Comparison of ENCODE assay signal across 9 cellular contexts in genomic region chr20:44208770-44209169, GRCh38. TPM values are rescaled to one million over a fixed set of nuclear protein-coding genes. Genes with fewer than 3 reads are reported as not detected.
DNase-seq lines count a peak whose midpoint lies in the region; ATAC-seq, FAIRE-seq and TF ChIP-seq lines count a peak whose summit lies in the region.
"Had no signal": no experiment of that assay in that cellular context is flagged by ENCODE, and none has a peak within 500 bp of the region (broad histone marks: within the 10 kb centered on the region; RNA-seq: fewer than 3 reads in every experiment).

No MANE protein-coding gene starts in this region.

- no peaks in the 10 kb centered on the region; a peak in 1 of 5 replicates for H3K27me3 ChIP-seq in HepG2 (ENCODE audit: control insufficient read depth in 1 of 2, insufficient read depth in 2 of 2, low read length in 2 of 2)
- no peaks in the 10 kb centered on the region for H3K27me3 ChIP-seq in right lobe of liver
- no peaks in the 10 kb centered on the region for H3K27me3 ChIP-seq in adrenal gland
- no peaks in the 10 kb centered on the region for H3K27me3 ChIP-seq in kidney epithelial cell (ENCODE audit: control insufficient read depth, insufficient read depth, low read length)
- H3K27me3 ChIP-seq in vagina, result no peaks in the 10 kb centered on the region
- no peaks in the 10 kb centered on the region for H3K27me3 ChIP-seq in aorta (ENCODE audit: control insufficient read depth in 1 of 2, insufficient read depth in 2 of 2, low read length in 1 of 2)

- TF ChIP-seq POLR2A in HepG2 (IDR thresholded peaks at IDR 0.05; ENCODE audit: insufficient read depth in 1 of 2, low read depth in 2 of 2, low read length in 2 of 2) (peak in 1 of 2 experiments; percentile 72; a peak in 2 of 4 replicates), right lobe of liver (IDR thresholded peaks at IDR 0.05) (no peak), adrenal gland (IDR thresholded peaks at IDR 0.05) (no peak), vagina (IDR thresholded peaks at IDR 0.05) (no peak)

- peaks cover 8 to 16% of the 10 kb centered on the region in 2 experiments for H3K36me3 ChIP-seq in HepG2 (replicated peaks in 1 of 2; ENCODE audit: control insufficient read depth in 1 of 2, insufficient read depth in 2 of 2, low read length in 2 of 2)
- H3K36me3 ChIP-seq in right lobe of liver, result peaks cover 0 to 7% (median 0%) of the 10 kb centered on the region in 4 donors
- H3K36me3 ChIP-seq in adrenal gland (replicated peaks in 1 of 2), result peaks cover 0 to 14% of the 10 kb centered on the region in 2 donors
- no peaks in the 10 kb centered on the region for H3K36me3 ChIP-seq in kidney epithelial cell (ENCODE audit: control insufficient read depth, insufficient read depth, low read length)
- H3K36me3 ChIP-seq in vagina, result no peaks in the 10 kb centered on the region
- peaks cover 0 to 2% of the 10 kb centered on the region in 2 donors for H3K36me3 ChIP-seq in aorta (ENCODE audit: control insufficient read depth in 1 of 2, insufficient read depth in 2 of 2, low read length in 1 of 2)

- H3K27ac ChIP-seq in HepG2 (ENCODE audit: extremely low read length, insufficient read depth, low read length) (peak overlapping the region; percentile 87), right lobe of liver (no peak overlapping the region), adrenal gland (peak overlapping the region in 3 of 5 donors; percentile 0 to 99 (median 18)), vagina (peak overlapping the region; percentile 99), aorta (ENCODE audit: low read depth in 1 of 2, low read length in 2 of 2) (peak overlapping the region in 1 of 2 donors; percentile 2)

- CTCF ChIA-PET in HepG2 (lab: Yijun Ruan, JAX; ENCODE audit: low intra/inter-chr PET ratio, low total read pairs), result no interaction called here

- H3K79me2 ChIP-seq in HepG2 (ENCODE audit: insufficient read depth, low read length), result peaks cover 74% of the 10 kb centered on the region

- TF ChIP-seq EP300 in HepG2 (IDR thresholded peaks at IDR 0.05; ENCODE audit: low read depth in 2 of 2, low read length in 2 of 2), result no peak
- no peak for TF ChIP-seq EP300 in HepG2 (CRISPR knock-in tag; IDR thresholded peaks at IDR 0.05; ENCODE audit: borderline replicate concordance)

- H4K20me1 ChIP-seq in HepG2 (ENCODE audit: insufficient read depth, low read length), result peaks cover 46% of the 10 kb centered on the region

- H3K9me3 ChIP-seq in HepG2 (ENCODE audit: low read length), result no peaks in the 10 kb centered on the region
- no peaks in the 10 kb centered on the region for H3K9me3 ChIP-seq in right lobe of liver
- H3K9me3 ChIP-seq in adrenal gland (replicated peaks in 1 of 3), result no peaks in the 10 kb centered on the region
- H3K9me3 ChIP-seq in vagina, result no peaks in the 10 kb centered on the region
- H3K9me3 ChIP-seq in aorta (ENCODE audit: control insufficient read depth, low read length), result no peaks in the 10 kb centered on the region

- H2AFZ ChIP-seq in HepG2 (ENCODE audit: low read length), result no peak overlapping the region

- no TSS peak for BruUV-seq in HepG2 (replicated peaks; lab: Mats Ljungman, UMichigan)

- 4% methylated on average over 7 of the region's 7 CpGs for WGBS in HepG2 (ENCODE audit: low lambda C conversion rate)
- WGBS in right lobe of liver (ENCODE audit: insufficient coverage, low coverage, low lambda C conversion rate, missing lambda C conversion rate), result 27% methylated on average over 7 of the region's 7 CpGs
- 17 to 36% (median 27%) methylated on average over 7 of the region's 7 CpGs for WGBS in adrenal gland, 4 donors
- 7 to 16% methylated on average over 7 of the region's 7 CpGs for WGBS in aorta, 2 donors

- intact Hi-C loops in HepG2 (cut with micrococcal nuclease; ENCODE audit: unreplicated experiment), result loop anchor here (10.0 kb wide), 2 partner anchors 484 to 544 kb away; partner anchors contain the start of genes GTSF1L and MYBL2
- intact Hi-C loops in right lobe of liver (cut with DNase I), result no loop called here
- intact Hi-C loops in adrenal gland (cut with DNase I), result no loop called here
- intact Hi-C loops in vagina (cut with DNase I), result no loop called here
- intact Hi-C loops in aorta (cut with DNase I), result loop anchor here (10.0 kb wide), 2 partner anchors 454 to 614 kb away; partner anchors contain the start of gene IFT52 (in 1 of the 2)

- H3K4me2 ChIP-seq in HepG2 (ENCODE audit: low read depth, low read length), result peak overlapping the region; percentile 94

- FAIRE-seq in HepG2 (lab: Jason Lieb, UNC), result peak; percentile 15

- peak overlapping the region; percentile 96 for H3K9ac ChIP-seq in HepG2 (ENCODE audit: insufficient read depth, low read depth, low read length)

- H3K4me3 ChIP-seq in HepG2 (replicated peaks in 1 of 3; ENCODE audit: insufficient read depth in 1 of 3, low read depth in 2 of 3, low read length in 3 of 3) (peak overlapping the region; percentile 91 to 96 (median 92)), right lobe of liver (peak overlapping the region in 1 of 3 donors; percentile 89), adrenal gland (peak overlapping the region in 1 of 4 donors; percentile 68), kidney epithelial cell (ENCODE audit: low read depth, low read length) (peak overlapping the region; percentile 84), vagina (peak overlapping the region; percentile 69 to 100), aorta (ENCODE audit: low read length in 2 of 2) (peak overlapping the region in 1 of 2 donors; percentile 15)

- no peak for TF ChIP-seq RAD21 in HepG2 (CRISPR knock-in tag; IDR thresholded peaks at IDR 0.05)

- POLR2A ChIA-PET in HepG2 (lab: Yijun Ruan, JAX), result no interaction called here

- DNase-seq in HepG2 (ENCODE audit: low spot score) (peak; percentile 82), right lobe of liver (no peak), adrenal gland (no peak), kidney epithelial cell (ENCODE audit: low read depth) (no peak), vagina (ENCODE audit: extremely low spot score in 2 of 2) (no peak), mesenteric fat pad (ENCODE audit: low spot score) (no peak), aorta (no peak)
- DNase-seq: RPMI8226 had no signal

- TF ChIP-seq CTCF in HepG2 (CRISPR knock-in tag; IDR thresholded peaks at IDR 0.05), result peak; percentile 30
- TF ChIP-seq CTCF in right lobe of liver (IDR thresholded peaks at IDR 0.05), result no peak
- no peak for TF ChIP-seq CTCF in adrenal gland (IDR thresholded peaks at IDR 0.05)
- no peak for TF ChIP-seq CTCF in kidney epithelial cell (IDR thresholded peaks at IDR 0.05; ENCODE audit: insufficient read depth, low read length, poor library complexity, severe bottlenecking)
- no peak for TF ChIP-seq CTCF in vagina (IDR thresholded peaks at IDR 0.05)

- ATAC-seq in HepG2 (peak; percentile 16), right lobe of liver (no peak), GM19035 (IDR thresholded peaks at IDR 0.05; ENCODE audit: unreplicated experiment) (no peak), aorta (ENCODE audit: low FRiP score) (no peak)

- H3K4me1 ChIP-seq in HepG2 (ENCODE audit: insufficient read depth, low read length) (peaks cover 67% of the 10 kb centered on the region), right lobe of liver (peaks cover 0 to 47% (median 9%) of the 10 kb centered on the region in 4 donors), adrenal gland (replicated peaks in 1 of 2) (peaks cover 36 to 51% of the 10 kb centered on the region in 2 donors), vagina (peaks cover 55% of the 10 kb centered on the region), aorta (ENCODE audit: control insufficient read depth in 1 of 2, insufficient read depth in 2 of 2, low read length in 2 of 2) (peaks cover 0 to 7% of the 10 kb centered on the region in 2 donors)

- in situ Hi-C loops in HepG2 (cut with HindIII; ENCODE audit: extremely low pct_ligation_motif_present, low pct_unique_long_range_greater_than_20kb), result no loop called here

RNA-seq across cellular contexts. Expression of gene OSER1, which starts 1.8 kb away (rescaled TPM):
- total RNA-seq in HepG2 (2016; rRNA removed; fragmentation: Illumina TruSeq; extraction: Trizol), result 71.2 and 92.8 TPM in 2 replicates
- 47.2 and 53.9 TPM in 2 replicates for total RNA-seq in HepG2 (2016; cell fraction: cytosol; rRNA removed; fragmentation: Illumina TruSeq; extraction: Trizol; ENCODE audit: low read depth)
- total RNA-seq in HepG2 (2016; cell fraction: insoluble cytoplasmic fraction; rRNA removed; fragmentation: Illumina TruSeq; extraction: Trizol), result 68.4 and 97.8 TPM in 2 replicates
- 55.7 and 63.5 TPM in 2 replicates for total RNA-seq in HepG2 (2016; cell fraction: membrane; rRNA removed; fragmentation: Illumina TruSeq; extraction: Trizol)
- 43.8 and 44.3 TPM in 2 replicates for total RNA-seq in HepG2 (2016; cell fraction: nucleus; rRNA removed; fragmentation: Illumina TruSeq; extraction: Trizol)
- 67.0 and 71.5 TPM in 2 replicates for polyA plus RNA-seq in HepG2 (2011; rRNA removed)
- 45.9 and 56.3 TPM in 2 replicates for polyA plus RNA-seq in HepG2 (2011; cell fraction: cytosol; rRNA removed)
- polyA plus RNA-seq in HepG2 (2011; cell fraction: nucleus; rRNA removed), result 61.9 and 63.0 TPM in 2 replicates
- 47.9 and 61.6 TPM in 2 replicates for polyA plus RNA-seq in HepG2 (2012)
- 20.0 and 20.3 TPM in 2 replicates for polyA plus RNA-seq in HepG2 (2016; cell fraction: cytosol; fragmentation: Illumina TruSeq; extraction: Trizol; ENCODE audit: low read depth)
- 76.4 and 82.6 TPM in 2 replicates for polyA plus RNA-seq in HepG2 (2016; cell fraction: insoluble cytoplasmic fraction; fragmentation: Illumina TruSeq; extraction: Trizol; ENCODE audit: low read depth)
- polyA plus RNA-seq in HepG2 (2016; cell fraction: membrane; fragmentation: Illumina TruSeq; extraction: Trizol; ENCODE audit: low read depth), result 22.2 and 23.0 TPM in 2 replicates
- polyA plus RNA-seq in HepG2 (2016; cell fraction: nucleus; fragmentation: Illumina TruSeq; extraction: Trizol; ENCODE audit: insufficient read depth, low read depth), result 77.5 and 79.8 TPM in 2 replicates
- 42.9 and 49.7 TPM in 2 replicates for polyA minus RNA-seq in HepG2 (2011; rRNA and poly(A)+ RNA removed; ENCODE audit: low replicate concordance)
- 32.4 and 37.8 TPM in 2 replicates for polyA minus RNA-seq in HepG2 (2011; cell fraction: cytosol; rRNA and poly(A)+ RNA removed)
- polyA minus RNA-seq in HepG2 (2011; cell fraction: nucleus; rRNA and poly(A)+ RNA removed), result 18.4 and 28.8 TPM in 2 replicates
- 10 to 100 TPM; 13.0 to 20.4 (median 17.3) TPM for total RNA-seq in right lobe of liver
- total RNA-seq in adrenal gland, result 10 to 100 TPM; 24.6 to 37.4 (median 27.3) TPM
- 10 to 100 TPM; 19.5 to 36.4 (median 21.9) TPM for polyA plus RNA-seq in adrenal gland
- 36.4 and 38.1 TPM in 2 replicates for total RNA-seq in kidney epithelial cell
- 28.0 TPM for total RNA-seq in vagina
- total RNA-seq in mesenteric fat pad, result 29.9 TPM
- total RNA-seq in aorta, result 10 to 100 TPM; 26.7 to 34.2 TPM
- 10 to 100 TPM; 29.2 to 54.1 TPM for polyA plus RNA-seq in aorta

RNA-seq across cellular contexts. Expression of gene JPH2, which starts 21.8 kb away (rescaled TPM):
- not detected in 2 replicates for total RNA-seq in HepG2 (2016; rRNA removed; fragmentation: Illumina TruSeq; extraction: Trizol)
- total RNA-seq in HepG2 (2016; cell fraction: cytosol; rRNA removed; fragmentation: Illumina TruSeq; extraction: Trizol; ENCODE audit: low read depth), result not detected in 2 replicates
- total RNA-seq in HepG2 (2016; cell fraction: insoluble cytoplasmic fraction; rRNA removed; fragmentation: Illumina TruSeq; extraction: Trizol), result not detected in 2 replicates
- not detected in 2 replicates for total RNA-seq in HepG2 (2016; cell fraction: membrane; rRNA removed; fragmentation: Illumina TruSeq; extraction: Trizol)
- not detected in 2 replicates for total RNA-seq in HepG2 (2016; cell fraction: nucleus; rRNA removed; fragmentation: Illumina TruSeq; extraction: Trizol)
- polyA plus RNA-seq in HepG2 (2011; rRNA removed), result 0.42 and 0.61 TPM in 2 replicates
- 0.23 and 0.32 TPM in 2 replicates for polyA plus RNA-seq in HepG2 (2011; cell fraction: cytosol; rRNA removed)
- 2.7 and 2.9 TPM in 2 replicates for polyA plus RNA-seq in HepG2 (2011; cell fraction: nucleus; rRNA removed)
- polyA plus RNA-seq in HepG2 (2012), result 0.52 and 1.4 TPM in 2 replicates
- polyA plus RNA-seq in HepG2 (2016; cell fraction: cytosol; fragmentation: Illumina TruSeq; extraction: Trizol; ENCODE audit: low read depth), result not detected in 2 replicates
- polyA plus RNA-seq in HepG2 (2016; cell fraction: insoluble cytoplasmic fraction; fragmentation: Illumina TruSeq; extraction: Trizol; ENCODE audit: low read depth), result not detected in 2 replicates
- not detected in 2 replicates for polyA plus RNA-seq in HepG2 (2016; cell fraction: membrane; fragmentation: Illumina TruSeq; extraction: Trizol; ENCODE audit: low read depth)
- polyA plus RNA-seq in HepG2 (2016; cell fraction: nucleus; fragmentation: Illumina TruSeq; extraction: Trizol; ENCODE audit: insufficient read depth, low read depth), result not detected in 2 replicates
- 1.1 and 9.5 TPM in 2 replicates for polyA minus RNA-seq in HepG2 (2011; rRNA and poly(A)+ RNA removed; ENCODE audit: low replicate concordance)
- 0.30 TPM in 1 of 2 replicates, not detected in the other for polyA minus RNA-seq in HepG2 (2011; cell fraction: cytosol; rRNA and poly(A)+ RNA removed)
- 3.7 and 4.5 TPM in 2 replicates for polyA minus RNA-seq in HepG2 (2011; cell fraction: nucleus; rRNA and poly(A)+ RNA removed)
- total RNA-seq in right lobe of liver, result under 1 TPM in 5 of 6 experiments, not detected in 1; 0.09 to 0.31 (median 0.10) TPM
- 10 to 100 TPM in 1 of 8 donors, 1 to 10 TPM in 6, under 1 TPM in 1; 0.91 to 13.0 (median 4.5) TPM for total RNA-seq in adrenal gland
- 1 to 10 TPM in 2 of 3 donors, under 1 TPM in 1; 0.59 to 2.8 (median 2.6) TPM for polyA plus RNA-seq in adrenal gland
- total RNA-seq in kidney epithelial cell, result 2.4 and 3.0 TPM in 2 replicates
- total RNA-seq in vagina, result 13.8 TPM
- 5.6 TPM for total RNA-seq in mesenteric fat pad
- total RNA-seq in aorta, result 100 to 1,000 TPM in 1 of 2 donors, 10 to 100 TPM in 1; 63.3 to 140 TPM
- 10 to 100 TPM; 12.8 to 19.4 TPM for polyA plus RNA-seq in aorta

RNA-seq across cellular contexts. Expression of gene GDAP1L1, which starts 38.3 kb away (rescaled TPM):
- total RNA-seq in HepG2 (2016; rRNA removed; fragmentation: Illumina TruSeq; extraction: Trizol), result not detected in 2 replicates
- not detected in 2 replicates for total RNA-seq in HepG2 (2016; cell fraction: cytosol; rRNA removed; fragmentation: Illumina TruSeq; extraction: Trizol; ENCODE audit: low read depth)
- not detected in 2 replicates for total RNA-seq in HepG2 (2016; cell fraction: insoluble cytoplasmic fraction; rRNA removed; fragmentation: Illumina TruSeq; extraction: Trizol)
- total RNA-seq in HepG2 (2016; cell fraction: membrane; rRNA removed; fragmentation: Illumina TruSeq; extraction: Trizol), result not detected in 2 replicates
- total RNA-seq in HepG2 (2016; cell fraction: nucleus; rRNA removed; fragmentation: Illumina TruSeq; extraction: Trizol), result not detected in 2 replicates
- 0.04 and 0.13 TPM in 2 replicates for polyA plus RNA-seq in HepG2 (2011; rRNA removed)
- polyA plus RNA-seq in HepG2 (2011; cell fraction: cytosol; rRNA removed), result 0.26 TPM in 1 of 2 replicates, not detected in the other
- 0.26 TPM in 1 of 2 replicates, not detected in the other for polyA plus RNA-seq in HepG2 (2011; cell fraction: nucleus; rRNA removed)
- 0.47 and 0.64 TPM in 2 replicates for polyA plus RNA-seq in HepG2 (2012)
- polyA plus RNA-seq in HepG2 (2016; cell fraction: cytosol; fragmentation: Illumina TruSeq; extraction: Trizol; ENCODE audit: low read depth), result not detected in 2 replicates
- polyA plus RNA-seq in HepG2 (2016; cell fraction: insoluble cytoplasmic fraction; fragmentation: Illumina TruSeq; extraction: Trizol; ENCODE audit: low read depth), result not detected in 2 replicates
- not detected in 2 replicates for polyA plus RNA-seq in HepG2 (2016; cell fraction: membrane; fragmentation: Illumina TruSeq; extraction: Trizol; ENCODE audit: low read depth)
- not detected in 2 replicates for polyA plus RNA-seq in HepG2 (2016; cell fraction: nucleus; fragmentation: Illumina TruSeq; extraction: Trizol; ENCODE audit: insufficient read depth, low read depth)
- polyA minus RNA-seq in HepG2 (2011; rRNA and poly(A)+ RNA removed; ENCODE audit: low replicate concordance), result not detected in 2 replicates
- not detected in 2 replicates for polyA minus RNA-seq in HepG2 (2011; cell fraction: cytosol; rRNA and poly(A)+ RNA removed)
- polyA minus RNA-seq in HepG2 (2011; cell fraction: nucleus; rRNA and poly(A)+ RNA removed), result not detected in 2 replicates
- not detected for total RNA-seq in right lobe of liver
- 1 to 10 TPM in 4 of 8 donors, under 1 TPM in 4; 0.51 to 2.8 (median 0.98) TPM for total RNA-seq in adrenal gland
- 1 to 10 TPM; 1.5 to 2.4 (median 2.4) TPM for polyA plus RNA-seq in adrenal gland
- total RNA-seq in kidney epithelial cell, result not detected in 2 replicates
- total RNA-seq in vagina, result not detected
- total RNA-seq in mesenteric fat pad, result not detected
- total RNA-seq in aorta, result not detected
- not detected for polyA plus RNA-seq in aorta

Comparison
In these comparisons a context has a peak if more than half of its experiments do, and no peak if none do; other contexts are left out.
1. H3K27ac ChIP-seq: peak in HepG2 (single experiment), adrenal gland (3 of 5) and vagina (single experiment); none in right lobe of liver (0 of 3).
2. intact Hi-C loops: an anchor here in HepG2 (10.0 kb wide) and aorta (10.0 kb wide); none called in right lobe of liver, adrenal gland and vagina.